ENCODE assay signal across 8 cellular contexts in the genomic region with DNA sequence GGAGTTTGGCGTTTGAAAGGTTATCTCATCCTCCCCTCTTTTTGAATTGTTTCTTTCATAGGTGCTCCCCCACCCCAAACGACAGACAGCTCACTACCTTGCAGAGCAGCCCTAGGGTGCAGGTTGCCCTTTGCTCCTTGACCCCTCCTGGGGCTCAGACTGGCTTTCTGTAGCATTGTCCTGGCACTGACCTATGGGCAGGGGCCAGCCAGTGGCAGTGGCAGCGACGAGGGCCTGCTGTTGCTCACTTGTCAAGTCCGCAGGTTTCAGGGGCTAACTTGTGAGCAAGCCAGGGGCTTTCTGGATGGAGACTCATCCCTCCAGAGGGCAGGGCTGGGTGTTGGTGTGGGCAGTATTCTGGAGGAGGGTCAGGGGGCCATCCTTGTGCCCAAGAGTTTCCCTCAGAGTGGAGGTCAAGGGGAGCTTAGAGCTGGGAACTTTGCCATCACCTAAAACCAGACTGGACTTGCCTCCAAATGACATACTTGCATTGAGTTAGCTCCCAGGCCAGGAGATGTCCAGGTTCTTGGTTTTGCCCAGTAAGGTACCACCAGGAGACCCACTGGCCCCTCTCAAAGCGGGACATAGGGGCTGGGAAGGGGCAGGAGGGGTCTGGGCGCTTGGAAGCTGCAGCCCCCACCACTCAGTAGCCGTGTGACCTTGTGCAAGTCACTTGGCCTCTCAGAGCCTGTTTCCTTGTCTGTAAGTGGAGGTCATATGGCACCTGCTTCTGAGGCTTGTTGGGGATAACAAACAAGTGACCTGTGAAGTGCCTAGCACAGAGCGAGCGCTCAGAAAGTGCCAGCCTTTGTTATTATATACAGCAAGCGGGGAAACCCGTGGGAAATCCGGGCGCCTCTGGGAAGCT. TPM values are rescaled to one million over a fixed set of nuclear protein-coding genes. Genes with fewer than 3 reads are reported as not detected.
A peak's percentile ranks its signal among the peaks of the same experiment; 100 is the strongest.
DNase-seq lines count a peak whose midpoint lies in the region; ATAC-seq lines count a peak whose summit lies in the region.

No MANE protein-coding gene starts in this region.

- H3K4me1 ChIP-seq in mesodermal cell (ENCODE audit: control insufficient read depth, insufficient read depth, low read length, poor library complexity, severe bottlenecking), result peaks cover 13% of the 10 kb centered on the region

- peak overlapping the region; percentile 40 for H3K27ac ChIP-seq in adipose tissue (ENCODE audit: low read depth, low read length)
- H3K27ac ChIP-seq in mesodermal cell (ENCODE audit: low read depth, low read length, severe bottlenecking), result peak overlapping the region; percentile 97

- no peaks in the 10 kb centered on the region for H3K9me3 ChIP-seq in mesodermal cell (ENCODE audit: control insufficient read depth, low read length)

- H3K4me3 ChIP-seq in mesodermal cell (ENCODE audit: extremely low read depth, insufficient read depth, low read length, poor library complexity, severe bottlenecking), result peak overlapping the region; percentile 45

- no peaks in the 10 kb centered on the region for H3K36me3 ChIP-seq in mesodermal cell (ENCODE audit: control insufficient read depth, insufficient read depth, low read length)

- no peak for DNase-seq in hippocampal formation (lab: John Stamatoyannopoulos, UW)
- DNase-seq in COLO829 (ENCODE audit: low spot score), result no peak
- no peak for DNase-seq in stimulated activated CD4-positive, alpha-beta T cell treated with anti-CD3 and anti-CD28 coated beads, Interleukin-1b, Interleukin-23, amount 100 ng/mL, for 48 hours
- no peak for DNase-seq in KG1 (lab: John Stamatoyannopoulos, UW)

- 31 to 48% (median 47%) methylated on average over 14 of the region's 14 CpGs for WGBS in adipose tissue, 3 donors
- WGBS in mesodermal cell (ENCODE audit: insufficient coverage in 2 of 2), 2 experiments, result 45 to 47% methylated on average over 12 of the region's 14 CpGs

- ATAC-seq in GM19351 (IDR thresholded peaks at IDR 0.05; ENCODE audit: unreplicated experiment), result peak; percentile 53
- ATAC-seq in HG03095 (IDR thresholded peaks at IDR 0.05; ENCODE audit: unreplicated experiment), result peak; percentile 34

RNA-seq across cellular contexts. Expression of gene CDKN2AIPNL, which starts 53.5 kb away (rescaled TPM):
- polyA plus RNA-seq in adipose tissue, result 10 to 100 TPM; 21.5 to 37.0 (median 22.4) TPM
- 46.3 TPM for polyA plus RNA-seq in mesodermal cell (2013, experiment 1 of 2)
- 48.0 TPM for polyA plus RNA-seq in mesodermal cell (2013, experiment 2 of 2)
